17 cellular contexts compared by ENCODE assay signal in the genomic region with DNA sequence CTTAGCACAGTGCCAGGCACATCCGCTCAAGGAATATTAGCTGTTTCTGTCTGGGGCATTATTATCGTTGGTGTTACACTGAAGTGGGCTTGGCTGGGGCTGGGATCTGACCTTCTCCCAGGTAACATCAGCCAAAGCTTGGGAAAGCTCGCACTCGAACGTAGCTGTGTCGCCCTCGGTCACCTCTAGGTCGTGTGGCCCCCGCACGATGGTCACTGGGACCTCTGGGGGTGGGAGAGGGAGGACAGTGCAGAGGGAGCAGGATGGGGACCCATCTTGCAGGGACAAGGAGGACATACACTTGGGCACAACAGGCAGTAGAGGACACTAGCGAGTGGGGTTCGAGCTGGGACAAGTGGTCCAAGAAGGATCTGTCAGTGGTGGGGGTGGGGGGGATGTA. TPM values are rescaled to one million over a fixed set of nuclear protein-coding genes. Genes with fewer than 3 reads are reported as not detected.
DNase-seq lines count a peak whose midpoint lies in the region; ATAC-seq and TF ChIP-seq lines count a peak whose summit lies in the region.
"Had no signal": no experiment of that assay in that cellular context is flagged by ENCODE, and none has a peak within 500 bp of the region (broad histone marks: within the 10 kb centered on the region; RNA-seq: fewer than 3 reads in every experiment).

No MANE protein-coding gene starts in this region.

- H3K27ac ChIP-seq in CD4-positive, alpha-beta memory T cell (ENCODE audit: low read depth, low read length), result no peak overlapping the region
- H3K27ac ChIP-seq in HUES6 (ENCODE audit: low read depth, low read length) (no peak overlapping the region), dorsolateral prefrontal cortex (peak overlapping the region in 5 of 59 donors; percentile 0 to 61 (median 49)), spleen (no peak overlapping the region)
- H3K27ac ChIP-seq: breast epithelium had no signal

- POLR2A ChIA-PET in CD4-positive, alpha-beta memory T cell (lab: Charles Lee; ENCODE audit: partially characterized antibody), result interaction anchor here (0.9 to 2.3 kb wide), 3 partner anchors 9 to 44 kb away, joined by 3 to 10 read pairs (median 9); a partner anchor contains a TSS

- TF ChIP-seq POLR2A in spleen (IDR thresholded peaks at IDR 0.05), result no peak

- no peaks in the 10 kb centered on the region for H3K36me3 Mint-ChIP-seq in CD4-positive, alpha-beta memory T cell
- H3K36me3 Mint-ChIP-seq in natural killer cell treated with Interleukin-12 subunit alpha and Interleukin-12 subunit beta and Interleukin-15 and Interleukin-18, amount 100 ng/mL, for 72 hours, result no peaks in the 10 kb centered on the region

- H3K36me3 ChIP-seq in CD4-positive, alpha-beta memory T cell (ENCODE audit: insufficient read depth, low read length), result no peaks in the 10 kb centered on the region
- H3K36me3 ChIP-seq in HUES6 (ENCODE audit: control insufficient read depth, insufficient read depth, low read length) (peaks cover 14% of the 10 kb centered on the region), spleen (no peaks in the 10 kb centered on the region)
- H3K36me3 ChIP-seq: BLaER1 treated with 17β-estradiol and CSF1 and Interleukin-3, amounts not matched to agents 10 nM and 100 nM; breast epithelium; prostate gland; transverse colon had no signal

- peak in 1 of 5 donors; percentile 23 for DNase-seq in CD4-positive, alpha-beta memory T cell
- DNase-seq in dorsolateral prefrontal cortex (no peak), spleen (no peak), DMS114 treated with DMSO at 0.1 percent for 48 hours (lab: John Stamatoyannopoulos, UW; ENCODE audit: unreplicated experiment) (no peak)
- peak; percentile 44 for DNase-seq in natural killer cell treated with Interleukin-12 subunit alpha and Interleukin-12 subunit beta and Interleukin-15 and Interleukin-18, amount 100 ng/mL, for 72 hours (ENCODE audit: low spot score)
- DNase-seq in central memory CD4-positive, alpha-beta T cell, result no peak
- DNase-seq: activated CD4-positive, CD25-positive, alpha-beta regulatory T cell treated with anti-CD3 and anti-CD28 coated beads, Interleukin-2, amount 50 U/mL, for 72 hours; effector memory CD4-positive, alpha-beta T cell; NCI-H187; transverse colon had no signal

- CTCF ChIA-PET in CD4-positive, alpha-beta memory T cell (lab: Charles Lee; ENCODE audit: partially characterized antibody), result interaction anchor here (1.2 to 7.1 kb wide), 2 partner anchors 11 to 88 kb away, joined by 3 to 45 read pairs; a partner anchor contains a TSS

- H3K27me3 Mint-ChIP-seq in CD4-positive, alpha-beta memory T cell, result peaks cover 22 to 48% of the 10 kb centered on the region in 2 donors
- H3K27me3 Mint-ChIP-seq in natural killer cell treated with Interleukin-12 subunit alpha and Interleukin-12 subunit beta and Interleukin-15 and Interleukin-18, amount 100 ng/mL, for 72 hours, result peaks cover 9 to 12% of the 10 kb centered on the region in 2 donors

- peaks cover 11% of the 10 kb centered on the region for H3K27me3 ChIP-seq in CD4-positive, alpha-beta memory T cell (ENCODE audit: insufficient read depth, low read length)
- H3K27me3 ChIP-seq in HUES6 (ENCODE audit: control insufficient read depth, insufficient read depth, low read length) (peaks cover 28% of the 10 kb centered on the region), dorsolateral prefrontal cortex (no peaks in the 10 kb centered on the region), spleen (replicated peaks in 1 of 7) (peaks cover 0 to 99% (median 35%) of the 10 kb centered on the region in 7 donors)
- H3K27me3 ChIP-seq: breast epithelium had no signal

- H3K9ac ChIP-seq in HUES6 (ENCODE audit: low read length), result no peak overlapping the region

- no peaks in the 10 kb centered on the region for H3K9me3 ChIP-seq in CD4-positive, alpha-beta memory T cell (ENCODE audit: control insufficient read depth in 1 of 2, low read length in 2 of 2)
- no peaks in the 10 kb centered on the region for H3K9me3 ChIP-seq in HUES6 (ENCODE audit: control insufficient read depth, insufficient read depth, low read depth, low read length)
- H3K9me3 ChIP-seq in spleen, result no peaks in the 10 kb centered on the region
- H3K9me3 ChIP-seq: breast epithelium, prostate gland, transverse colon had no signal

- 82 to 89% (median 89%) methylated on average over 12 of the region's 12 CpGs for WGBS in spleen, 5 donors

- H3K4me3 Mint-ChIP-seq in CD4-positive, alpha-beta memory T cell, result peak overlapping the region; percentile 46 to 77 (median 58)
- H3K4me3 Mint-ChIP-seq in natural killer cell treated with Interleukin-12 subunit alpha and Interleukin-12 subunit beta and Interleukin-15 and Interleukin-18, amount 100 ng/mL, for 72 hours, result peak overlapping the region; percentile 36

- TF ChIP-seq CTCF in dorsolateral prefrontal cortex (IDR thresholded peaks at IDR 0.05 in 54 of 56, conservative IDR thresholded peaks at IDR 0.05 in 2 of 56; ENCODE audit: low read depth in 1 of 56, partially characterized antibody in 56 of 56), result no peak
- TF ChIP-seq CTCF in spleen (IDR thresholded peaks at IDR 0.05 in 8 of 11, conservative IDR thresholded peaks at IDR 0.05 in 3 of 11), result no peak

- peak overlapping the region in 2 of 7 donors; percentile 52 to 63 for H3K27ac Mint-ChIP-seq in CD4-positive, alpha-beta memory T cell
- H3K27ac Mint-ChIP-seq in natural killer cell treated with Interleukin-12 subunit alpha and Interleukin-12 subunit beta and Interleukin-15 and Interleukin-18, amount 100 ng/mL, for 72 hours, result no peak overlapping the region

- peaks cover 0 to 3% (median 0%) of the 10 kb centered on the region in 8 donors for H3K9me3 Mint-ChIP-seq in CD4-positive, alpha-beta memory T cell
- no peaks in the 10 kb centered on the region for H3K9me3 Mint-ChIP-seq in natural killer cell treated with Interleukin-12 subunit alpha and Interleukin-12 subunit beta and Interleukin-15 and Interleukin-18, amount 100 ng/mL, for 72 hours

- H3K4me1 ChIP-seq in CD4-positive, alpha-beta memory T cell (ENCODE audit: insufficient read depth, low read length), result peaks cover 18% of the 10 kb centered on the region
- peaks cover 12% of the 10 kb centered on the region; the same call in 1 of the 2 replicates for H3K4me1 ChIP-seq in HUES6 (ENCODE audit: control insufficient read depth, insufficient read depth, low read length)
- peaks cover 9 to 25% (median 19%) of the 10 kb centered on the region in 6 donors for H3K4me1 ChIP-seq in spleen

- no peak overlapping the region for H3K4me3 ChIP-seq in CD4-positive, alpha-beta memory T cell (ENCODE audit: low read length in 2 of 2)
- peak overlapping the region; percentile 84 for H3K4me3 ChIP-seq in HUES6 (ENCODE audit: low read depth, low read length)
- peak overlapping the region in 36 of 59 donors; percentile 57 to 89 (median 72) for H3K4me3 ChIP-seq in dorsolateral prefrontal cortex
- peak overlapping the region in 1 of 8 donors; percentile 78 for H3K4me3 ChIP-seq in spleen

- H3K4me1 Mint-ChIP-seq in CD4-positive, alpha-beta memory T cell, result peaks cover 5 to 18% (median 10%) of the 10 kb centered on the region in 4 donors
- peaks cover 0 to 4% of the 10 kb centered on the region in 2 donors for H3K4me1 Mint-ChIP-seq in natural killer cell treated with Interleukin-12 subunit alpha and Interleukin-12 subunit beta and Interleukin-15 and Interleukin-18, amount 100 ng/mL, for 72 hours (ENCODE audit: low read depth in 2 of 2)

- ATAC-seq in natural killer cell treated with Interleukin-12 subunit alpha and Interleukin-12 subunit beta and Interleukin-15 and Interleukin-18, amount 100 ng/mL, for 72 hours, result no peak
- no peak for ATAC-seq in GM21423 (IDR thresholded peaks at IDR 0.05; ENCODE audit: unreplicated experiment)
- ATAC-seq: GM12878 had no signal

- intact Hi-C loops in CD4-positive, alpha-beta memory T cell (cut with micrococcal nuclease), result loop anchor here (2.0 kb wide), 1 partner anchor 43 kb away; a partner anchor contains a TSS
- intact Hi-C loops in dorsolateral prefrontal cortex (cut with DNase I), result no loop called here
- intact Hi-C loops in spleen (cut with DNase I; ENCODE audit: low total_unique reads), result no loop called here

RNA-seq across cellular contexts. Expression of a gene that starts 9.6 kb away (rescaled TPM):
- total RNA-seq in CD4-positive, alpha-beta memory T cell, result under 1 TPM; 0.67 to 0.76 TPM
- not detected for polyA plus RNA-seq in CD4-positive, alpha-beta memory T cell
- total RNA-seq in dorsolateral prefrontal cortex, result 10 to 100 TPM in 116 of 120 experiments, 1 to 10 TPM in 4; 8.5 to 24.9 (median 16.0) TPM
- total RNA-seq in natural killer cell treated with Interleukin-12 subunit alpha and Interleukin-12 subunit beta and Interleukin-15 and Interleukin-18, amount 100 ng/mL, for 72 hours, result 1 to 10 TPM; 3.6 to 7.6 TPM
- 1 to 10 TPM in 5 of 7 donors, under 1 TPM in 2; 0.39 to 2.8 (median 1.1) TPM for total RNA-seq in spleen
- polyA plus RNA-seq in spleen, result 1 to 10 TPM; 1.1 to 2.1 (median 1.5) TPM

RNA-seq across cellular contexts. Expression of a gene that starts 9.9 kb away (rescaled TPM):
- total RNA-seq in CD4-positive, alpha-beta memory T cell, result 1 to 10 TPM; 7.7 to 8.5 TPM
- polyA plus RNA-seq in CD4-positive, alpha-beta memory T cell, result 1 to 10 TPM; 7.5 to 8.1 TPM
- 10 to 100 TPM; 28.8 to 59.4 (median 41.7) TPM for total RNA-seq in dorsolateral prefrontal cortex
- 10 to 100 TPM; 52.4 to 57.5 TPM for total RNA-seq in natural killer cell treated with Interleukin-12 subunit alpha and Interleukin-12 subunit beta and Interleukin-15 and Interleukin-18, amount 100 ng/mL, for 72 hours
- total RNA-seq in spleen, result 10 to 100 TPM in 6 of 7 donors, 1 to 10 TPM in 1; 8.9 to 26.2 (median 15.4) TPM
- 1 to 10 TPM; 2.8 to 8.9 (median 4.8) TPM for polyA plus RNA-seq in spleen

RNA-seq across cellular contexts. Expression of a gene that starts 17.9 kb away (rescaled TPM):
- total RNA-seq in CD4-positive, alpha-beta memory T cell, result under 1 TPM in 1 of 2 experiments, not detected in 1; 0.09 TPM
- not detected for polyA plus RNA-seq in CD4-positive, alpha-beta memory T cell
- total RNA-seq in dorsolateral prefrontal cortex (100 to 1,000 TPM in 54 of 120 experiments, 10 to 100 TPM in 66; 54.9 to 144 (median 98.1) TPM), spleen (10 to 100 TPM; 26.7 to 51.6 (median 31.1) TPM)
- 1 to 10 TPM in 1 of 2 donors, not detected in 1; 2.9 TPM for total RNA-seq in natural killer cell treated with Interleukin-12 subunit alpha and Interleukin-12 subunit beta and Interleukin-15 and Interleukin-18, amount 100 ng/mL, for 72 hours
- polyA plus RNA-seq in spleen, result 10 to 100 TPM; 15.9 to 32.0 (median 27.6) TPM

RNA-seq across cellular contexts. Expression of a gene that starts 18.6 kb away (rescaled TPM):
- not detected for total RNA-seq in CD4-positive, alpha-beta memory T cell
- not detected for polyA plus RNA-seq in CD4-positive, alpha-beta memory T cell
- 1 to 10 TPM in 111 of 120 experiments, under 1 TPM in 8, not detected in 1; 0.54 to 6.4 (median 2.5) TPM for total RNA-seq in dorsolateral prefrontal cortex
- total RNA-seq in natural killer cell treated with Interleukin-12 subunit alpha and Interleukin-12 subunit beta and Interleukin-15 and Interleukin-18, amount 100 ng/mL, for 72 hours, result not detected
- under 1 TPM in 1 of 7 donors, not detected in 6; 0.46 TPM for total RNA-seq in spleen
- polyA plus RNA-seq in spleen, result under 1 TPM; 0.08 to 0.46 (median 0.16) TPM
- total RNA-seq: GM12878, transverse colon had no signal
- polyA plus RNA-seq: GM12878 had no signal

RNA-seq across cellular contexts. Expression of a gene that starts 39.2 kb away (rescaled TPM):
- total RNA-seq in CD4-positive, alpha-beta memory T cell, result under 1 TPM; 0.09 to 0.22 TPM
- not detected for polyA plus RNA-seq in CD4-positive, alpha-beta memory T cell
- 10 to 100 TPM in 7 of 120 experiments, 1 to 10 TPM in 113; 2.8 to 14.2 (median 6.5) TPM for total RNA-seq in dorsolateral prefrontal cortex
- under 1 TPM in 1 of 2 donors, not detected in 1; 0.12 TPM for total RNA-seq in natural killer cell treated with Interleukin-12 subunit alpha and Interleukin-12 subunit beta and Interleukin-15 and Interleukin-18, amount 100 ng/mL, for 72 hours
- total RNA-seq in spleen, result under 1 TPM in 1 of 7 donors, not detected in 6; 0.32 TPM
- polyA plus RNA-seq in spleen, result under 1 TPM; 0.04 to 0.06 (median 0.05) TPM
- total RNA-seq: fibroblast of villous mesenchyme, GM12878, transverse colon had no signal

Comparison
In these comparisons a context has a peak if more than half of its experiments do, and no peak if none do; other contexts are left out.
1. H3K4me3 ChIP-seq: peak in HUES6 (single experiment) and dorsolateral prefrontal cortex (36 of 59); none in CD4-positive, alpha-beta memory T cell (0 of 2).
2. RNA of a gene that starts 17.9 kb away (total RNA-seq): 54.9 to 144 TPM in dorsolateral prefrontal cortex and 26.7 to 51.6 TPM in spleen; 2.9 TPM in natural killer cell treated with Interleukin-12 subunit alpha and Interleukin-12 subunit beta and Interleukin-15 and Interleukin-18, amount 100 ng/mL, for 72 hours and 0.09 TPM in CD4-positive, alpha-beta memory T cell; every median in the first group is over 4 times any median in the second.